In genomic region chr22:49368976-49369725, GRCh38 we compare ENCODE assay signal across 12 cellular contexts.
DNase-seq lines count a peak whose midpoint lies in the region; ATAC-seq and TF ChIP-seq lines count a peak whose summit lies in the region.
"Had no signal": no experiment of that assay in that cellular context is flagged by ENCODE, and none has a peak within 500 bp of the region (broad histone marks: within the 10 kb centered on the region; RNA-seq: fewer than 3 reads in every experiment).

No MANE protein-coding gene starts in this region.

- no peak overlapping the region for H3K27ac ChIP-seq in coronary artery
- peak overlapping the region in 6 of 8 donors; percentile 22 to 74 (median 58) for H3K27ac ChIP-seq in spleen
- H3K27ac ChIP-seq: ascending aorta had no signal

- H3K36me3 ChIP-seq in spleen: no peaks in the 10 kb centered on the region
- H3K36me3 ChIP-seq: ascending aorta had no signal

- TF ChIP-seq CTCF in coronary artery (IDR thresholded peaks at IDR 0.05) (no peak), spleen (IDR thresholded peaks at IDR 0.05 in 8 of 11, conservative IDR thresholded peaks at IDR 0.05 in 3 of 11) (no peak)

- no peak for TF ChIP-seq POLR2A in spleen (IDR thresholded peaks at IDR 0.05)

- DNase-seq in NCI-H524 (lab: John Stamatoyannopoulos, UW) (peak; percentile 13 to 72), NCI-H524 treated with DMSO at 0.1 percent for 48 hours (lab: John Stamatoyannopoulos, UW) (no peak), NCI-H69 (lab: John Stamatoyannopoulos, UW) (peak; percentile 74), coronary artery (ENCODE audit: low spot score) (peak; percentile 53), spleen (peak; percentile 84), pons (ENCODE audit: low spot score) (no peak), LoVo (ENCODE audit: low spot score) (no peak)
- DNase-seq: ACHN, NCI-H446, T-helper 1 cell had no signal

- intact Hi-C loops in spleen (cut with DNase I; ENCODE audit: low total_unique reads): no loop called here

- peaks cover 0 to 60% (median 0%) of the 10 kb centered on the region in 7 donors for H3K27me3 ChIP-seq in spleen (replicated peaks in 1 of 7)
- H3K27me3 ChIP-seq: ascending aorta had no signal

- peaks cover 0 to 15% (median 5%) of the 10 kb centered on the region in 6 donors for H3K4me1 ChIP-seq in spleen
- H3K4me1 ChIP-seq: ascending aorta had no signal

- H3K9me3 ChIP-seq in spleen: no peaks in the 10 kb centered on the region
- H3K9me3 ChIP-seq: ascending aorta had no signal

- no peak for ATAC-seq in HG03139 (IDR thresholded peaks at IDR 0.05; ENCODE audit: unreplicated experiment)

- no peak overlapping the region for H3K4me3 ChIP-seq in coronary artery
- H3K4me3 ChIP-seq in spleen: peak overlapping the region in 4 of 8 donors; percentile 7 to 51 (median 24)
- H3K4me3 ChIP-seq: ascending aorta had no signal

- WGBS in spleen, 5 donors: 37 to 51% (median 48%) methylated on average over 34 to 41 of the region's 41 CpGs

Comparison
In these comparisons a context has a peak if more than half of its experiments do, and no peak if none do; other contexts are left out.
1. DNase-seq: peak in NCI-H524 (2 of 2), NCI-H69 (single experiment), coronary artery (single experiment) and spleen (single experiment); none in NCI-H524 treated with DMSO at 0.1 percent for 48 hours (single experiment), pons (single experiment) and LoVo (single experiment).
2. H3K27ac ChIP-seq: peak in spleen (6 of 8); none in coronary artery (0 of 2).